19 cellular contexts compared by ENCODE assay signal in genomic region chr2:168819829-168820489, GRCh38. TPM values are rescaled to one million over a fixed set of nuclear protein-coding genes. Genes with fewer than 3 reads are reported as not detected.
"Had no signal": no experiment of that assay in that cellular context is flagged by ENCODE, and none has a peak within 500 bp of the region (broad histone marks: within the 10 kb centered on the region; RNA-seq: fewer than 3 reads in every experiment).

No MANE protein-coding gene starts in this region.

- H3K36me3 Mint-ChIP-seq: activated naive CD8-positive, alpha-beta T cell treated with anti-CD3 and anti-CD28 coated beads for 36 hours; naive thymus-derived CD4-positive, alpha-beta T cell; WTC11 had no signal

- H3K27me3 ChIP-seq: cardiac muscle cell, upper lobe of left lung had no signal

- H3K36me3 ChIP-seq: cardiac muscle cell, lower lobe of right lung, thoracic aorta had no signal

- DNase-seq: activated CD8-positive, alpha-beta memory T cell treated with anti-CD3 and anti-CD28 coated beads for 24 hours; activated CD8-positive, alpha-beta memory T cell treated with anti-CD3 and anti-CD28 coated beads, Interleukin-2, amount 50 U/mL, for 4 hours; activated naive CD4-positive, alpha-beta T cell treated with Interleukin-2 at 50 U/mL for 16 hours; activated naive CD8-positive, alpha-beta T cell treated with anti-CD3 and anti-CD28 coated beads for 36 hours; activated T-cell treated with anti-CD3 and anti-CD28 coated beads, Interleukin-2, amount 50 U/mL, for 48 hours; lower lobe of right lung; naive thymus-derived CD4-positive, alpha-beta T cell; stimulated activated CD4-positive, alpha-beta T cell treated with anti-CD3 and anti-CD28 coated beads, Interleukin-4, amount 100 ng/mL, for 1 hour; stimulated activated naive CD4-positive, alpha-beta T cell treated with Interleukin-2 at 50 U/mL for 16 hours; T1000; upper lobe of left lung had no signal

- ATAC-seq: left lobe of liver; lower lobe of right lung; naive thymus-derived CD4-positive, alpha-beta T cell; WTC11 had no signal

- H3K4me3 ChIP-seq: cardiac muscle cell, lower lobe of right lung, thoracic aorta, upper lobe of left lung had no signal

- H3K4me1 ChIP-seq: lower lobe of right lung had no signal

- H3K27ac ChIP-seq: cardiac muscle cell, epithelial cell of prostate, lower lobe of right lung, thoracic aorta had no signal

- H3K9me3 ChIP-seq: lower lobe of right lung, thoracic aorta, upper lobe of left lung had no signal

- H3K4me3 Mint-ChIP-seq: activated naive CD8-positive, alpha-beta T cell treated with anti-CD3 and anti-CD28 coated beads for 36 hours; naive thymus-derived CD4-positive, alpha-beta T cell; T-helper 1 cell treated with Interleukin-12 subunit alpha and Interleukin-12 subunit beta and Interleukin-4 antibody, amounts not matched to agents 30 μg/mL and 1 μg/mL, for 36 hours; WTC11 had no signal

- H3K27ac Mint-ChIP-seq: activated naive CD8-positive, alpha-beta T cell treated with anti-CD3 and anti-CD28 coated beads for 36 hours; naive thymus-derived CD4-positive, alpha-beta T cell; T-helper 1 cell treated with Interleukin-12 subunit alpha and Interleukin-12 subunit beta and Interleukin-4 antibody, amounts not matched to agents 30 μg/mL and 1 μg/mL, for 36 hours; WTC11 had no signal

- H3K9me3 Mint-ChIP-seq: activated naive CD8-positive, alpha-beta T cell treated with anti-CD3 and anti-CD28 coated beads for 36 hours; naive thymus-derived CD4-positive, alpha-beta T cell; T-helper 1 cell treated with Interleukin-12 subunit alpha and Interleukin-12 subunit beta and Interleukin-4 antibody, amounts not matched to agents 30 μg/mL and 1 μg/mL, for 36 hours; WTC11 had no signal

- H3K4me1 Mint-ChIP-seq: activated naive CD8-positive, alpha-beta T cell treated with anti-CD3 and anti-CD28 coated beads for 36 hours; naive thymus-derived CD4-positive, alpha-beta T cell; WTC11 had no signal

- H3K27me3 Mint-ChIP-seq: progenitor cell of endocrine pancreas had no signal

RNA-seq across cellular contexts. Expression of gene NOSTRIN, which starts 17.5 kb away (rescaled TPM):
- total RNA-seq: activated naive CD8-positive, alpha-beta T cell treated with anti-CD3 and anti-CD28 coated beads for 36 hours; osteocyte had no signal
- polyA plus RNA-seq: naive thymus-derived CD4-positive, alpha-beta T cell had no signal
